ENCODE assay signal across 17 cellular contexts in the genomic region with DNA sequence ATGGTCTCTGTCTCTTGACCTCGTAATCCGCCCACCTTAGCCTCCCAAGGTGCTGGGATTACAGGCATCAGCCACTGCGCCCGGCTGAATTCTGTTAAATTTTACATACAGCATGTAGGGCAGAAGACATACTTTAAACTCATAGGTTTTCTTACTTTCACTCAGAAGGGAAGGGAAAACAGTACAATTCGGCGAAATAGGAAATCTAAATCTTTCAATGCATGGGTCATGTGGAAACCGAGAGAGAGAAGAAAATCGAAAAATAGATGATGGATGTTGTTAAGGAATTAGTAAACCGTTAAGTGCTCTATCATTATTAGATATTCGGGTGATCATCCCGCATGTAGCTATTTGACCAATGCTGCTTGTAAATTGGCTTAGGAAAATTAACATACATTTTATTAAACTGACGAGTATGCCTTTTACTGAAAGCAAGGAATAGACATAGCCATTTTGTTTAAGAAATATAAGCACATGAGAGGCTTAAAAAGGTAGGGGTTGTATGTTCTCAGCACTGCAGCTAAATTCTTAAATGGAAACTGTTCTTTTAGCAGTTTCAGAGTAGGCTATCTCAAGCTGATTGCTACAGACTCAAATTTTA.
DNase-seq lines count a peak whose midpoint lies in the region; ATAC-seq, FAIRE-seq and TF ChIP-seq lines count a peak whose summit lies in the region.
"Had no signal": no experiment of that assay in that cellular context is flagged by ENCODE, and none has a peak within 500 bp of the region (broad histone marks: within the 10 kb centered on the region; RNA-seq: fewer than 3 reads in every experiment).

No MANE protein-coding gene starts in this region.

- H3K4me3 Mint-ChIP-seq in brain, result peak overlapping the region in 3 of 5 experiments; percentile 64 to 82 (median 69)
- H3K4me3 Mint-ChIP-seq in activated T-helper 2 cell treated with anti-CD3 and anti-CD28 coated beads, Interferon-gamma antibody, Interleukin-2, Interleukin-4, amounts not matched to agents 10 μg/mL and 5 μg/mL and 100 μg/mL, durations not matched to agents 14 hours and 24 hours and 36 hours (ENCODE audit: low read depth), result no peak overlapping the region
- H3K4me3 Mint-ChIP-seq: activated CD8-positive, alpha-beta memory T cell treated with anti-CD3 and anti-CD28 coated beads, Interleukin-2, amount 10 ng/mL, durations not matched to agents 7 days and 5 days had no signal

- H3K27me3 ChIP-seq in right atrium auricular region (no peaks in the 10 kb centered on the region), mesenchymal stem cell (ENCODE audit: control insufficient read depth in 1 of 2, insufficient read depth in 1 of 2, low read length in 2 of 2) (no peaks in the 10 kb centered on the region), tibial artery (no peaks in the 10 kb centered on the region)
- H3K27me3 ChIP-seq: upper lobe of left lung had no signal

- H3K27ac ChIP-seq in right atrium auricular region (peak overlapping the region; percentile 33 to 47), mesenchymal stem cell (ENCODE audit: low read length, poor library complexity, severe bottlenecking) (no peak overlapping the region), tibial artery (no peak overlapping the region)
- H3K27ac ChIP-seq: epithelial cell of prostate, PC-9, upper lobe of left lung had no signal

- H3K4me2 ChIP-seq in mesenchymal stem cell (ENCODE audit: low read length, poor library complexity, severe bottlenecking), result no peak overlapping the region
- H3K4me2 ChIP-seq: PC-9 had no signal

- peaks cover 3% of the 10 kb centered on the region for H3K36me3 Mint-ChIP-seq in brain
- no peaks in the 10 kb centered on the region for H3K36me3 Mint-ChIP-seq in activated T-helper 2 cell treated with anti-CD3 and anti-CD28 coated beads, Interferon-gamma antibody, Interleukin-2, Interleukin-4, amounts not matched to agents 10 μg/mL and 5 μg/mL and 100 μg/mL, durations not matched to agents 14 hours and 24 hours and 36 hours (ENCODE audit: low read depth)
- H3K36me3 Mint-ChIP-seq: activated CD8-positive, alpha-beta memory T cell treated with anti-CD3 and anti-CD28 coated beads, Interleukin-2, amount 10 ng/mL, durations not matched to agents 7 days and 5 days had no signal

- H3K9me3 Mint-ChIP-seq in brain, result peaks cover 0 to 6% (median 4%) of the 10 kb centered on the region in 5 experiments
- no peaks in the 10 kb centered on the region for H3K9me3 Mint-ChIP-seq in activated T-helper 2 cell treated with anti-CD3 and anti-CD28 coated beads, Interferon-gamma antibody, Interleukin-2, Interleukin-4, amounts not matched to agents 10 μg/mL and 5 μg/mL and 100 μg/mL, durations not matched to agents 14 hours and 24 hours and 36 hours

- peaks cover 89% of the 10 kb centered on the region for H3K4me1 Mint-ChIP-seq in brain
- no peaks in the 10 kb centered on the region for H3K4me1 Mint-ChIP-seq in activated T-helper 2 cell treated with anti-CD3 and anti-CD28 coated beads, Interferon-gamma antibody, Interleukin-2, Interleukin-4, amounts not matched to agents 10 μg/mL and 5 μg/mL and 100 μg/mL, durations not matched to agents 14 hours and 24 hours and 36 hours (ENCODE audit: low read depth)

- no peak overlapping the region for H4K91ac ChIP-seq in mesenchymal stem cell (ENCODE audit: low read length)

- no peak overlapping the region for H3K14ac ChIP-seq in mesenchymal stem cell (ENCODE audit: low read length in 2 of 2)

- no peak overlapping the region for H3K4ac ChIP-seq in mesenchymal stem cell (ENCODE audit: low read depth in 1 of 2, low read length in 2 of 2)

- no peaks in the 10 kb centered on the region for H3K27me3 Mint-ChIP-seq in brain
- H3K27me3 Mint-ChIP-seq in activated T-helper 2 cell treated with anti-CD3 and anti-CD28 coated beads, Interferon-gamma antibody, Interleukin-2, Interleukin-4, amounts not matched to agents 10 μg/mL and 5 μg/mL and 100 μg/mL, durations not matched to agents 14 hours and 24 hours and 36 hours (ENCODE audit: low read depth), result no peaks in the 10 kb centered on the region
- H3K27me3 Mint-ChIP-seq: activated CD8-positive, alpha-beta memory T cell treated with anti-CD3 and anti-CD28 coated beads, Interleukin-2, amount 10 ng/mL, durations not matched to agents 7 days and 5 days had no signal

- intact Hi-C loops in Right ventricle myocardium superior (cut with DNase I) (no loop called here), tibial artery (cut with DNase I; ENCODE audit: low total_unique reads) (no loop called here)
- intact Hi-C loops in activated T-helper 2 cell treated with anti-CD3 and anti-CD28 coated beads, Interferon-gamma antibody, Interleukin-2, Interleukin-4, amounts not matched to agents 10 μg/mL and 5 μg/mL and 100 μg/mL, durations not matched to agents 14 hours and 24 hours and 36 hours (cut with micrococcal nuclease), result no loop called here

- H3K27ac Mint-ChIP-seq in brain, result peak overlapping the region; percentile 76 to 98 (median 97)
- H3K27ac Mint-ChIP-seq in activated T-helper 2 cell treated with anti-CD3 and anti-CD28 coated beads, Interferon-gamma antibody, Interleukin-2, Interleukin-4, amounts not matched to agents 10 μg/mL and 5 μg/mL and 100 μg/mL, durations not matched to agents 14 hours and 24 hours and 36 hours, result no peak overlapping the region
- H3K27ac Mint-ChIP-seq: activated CD8-positive, alpha-beta memory T cell treated with anti-CD3 and anti-CD28 coated beads, Interleukin-2, amount 10 ng/mL, durations not matched to agents 7 days and 5 days had no signal

- H3K9me3 ChIP-seq in right atrium auricular region (no peaks in the 10 kb centered on the region), mesenchymal stem cell (ENCODE audit: control insufficient read depth, low read length) (no peaks in the 10 kb centered on the region), tibial artery (no peaks in the 10 kb centered on the region)
- H3K9me3 ChIP-seq: upper lobe of left lung had no signal

- H2BK12ac ChIP-seq in mesenchymal stem cell (ENCODE audit: low read length in 2 of 2), result no peak overlapping the region

- H3K4me3 ChIP-seq in right atrium auricular region, result peak overlapping the region; percentile 9 to 28
- H3K4me3 ChIP-seq in mesenchymal stem cell (ENCODE audit: insufficient read depth in 1 of 2, low read depth in 1 of 2, low read length in 2 of 2), result peak overlapping the region in 1 of 2 experiments; percentile 65
- peak overlapping the region; percentile 6 to 15 for H3K4me3 ChIP-seq in tibial artery
- H3K4me3 ChIP-seq: PC-9, upper lobe of left lung had no signal

- no peak overlapping the region for H2AK5ac ChIP-seq in mesenchymal stem cell (ENCODE audit: low read length, severe bottlenecking)

- no peak overlapping the region for H2BK120ac ChIP-seq in mesenchymal stem cell (ENCODE audit: low read depth, low read length)

- H4K8ac ChIP-seq in mesenchymal stem cell (ENCODE audit: low read length), result no peak overlapping the region

- H3K4me1 ChIP-seq in right atrium auricular region (peaks cover 0 to 15% of the 10 kb centered on the region in 2 donors), mesenchymal stem cell (ENCODE audit: control insufficient read depth, insufficient read depth, low read depth, low read length) (peaks cover 11% of the 10 kb centered on the region), tibial artery (peaks cover 0 to 23% (median 12%) of the 10 kb centered on the region in 4 donors)

- H2BK15ac ChIP-seq in mesenchymal stem cell (ENCODE audit: low read depth, poor library complexity, severe bottlenecking), result no peak overlapping the region

- H3K79me1 ChIP-seq in mesenchymal stem cell (replicated peaks; ENCODE audit: low read length, poor library complexity, severe bottlenecking), result no peaks in the 10 kb centered on the region

- 97% methylated on average over 12 of the region's 12 CpGs for WGBS in mesenchymal stem cell

- no peak overlapping the region for H2BK5ac ChIP-seq in mesenchymal stem cell (ENCODE audit: low read depth, low read length, poor library complexity, severe bottlenecking)

- H3K9ac ChIP-seq in mesenchymal stem cell (ENCODE audit: low read length), result peak overlapping the region; percentile 67

- no peak overlapping the region for H3K18ac ChIP-seq in mesenchymal stem cell (ENCODE audit: low read depth in 1 of 2, low read length in 2 of 2)

- no peaks in the 10 kb centered on the region for H3K36me3 ChIP-seq in right atrium auricular region
- H3K36me3 ChIP-seq in mesenchymal stem cell (ENCODE audit: control insufficient read depth in 1 of 2, insufficient read depth in 2 of 2, low read depth in 1 of 2, low read length in 2 of 2), result no peaks in the 10 kb centered on the region
- no peaks in the 10 kb centered on the region for H3K36me3 ChIP-seq in tibial artery
- H3K36me3 ChIP-seq: upper lobe of left lung had no signal

- no peak overlapping the region for H3K23ac ChIP-seq in mesenchymal stem cell (ENCODE audit: low read length in 2 of 2)

- DNase-seq in right atrium auricular region (ENCODE audit: low spot score) (no peak), Right ventricle myocardium superior (no peak), mesenchymal stem cell (no peak), tibial artery (no peak), GM19239 (ENCODE audit: insufficient read length, low spot score) (no peak), NCI-H748 (lab: John Stamatoyannopoulos, UW; ENCODE audit: unreplicated experiment) (no peak)
- no peak for DNase-seq in activated T-helper 2 cell treated with anti-CD3 and anti-CD28 coated beads, Interferon-gamma antibody, Interleukin-2, Interleukin-4, amounts not matched to agents 10 μg/mL and 5 μg/mL and 100 μg/mL, durations not matched to agents 14 hours and 24 hours and 36 hours (ENCODE audit: low spot score)
- DNase-seq: activated CD8-positive, alpha-beta memory T cell treated with anti-CD3 and anti-CD28 coated beads, Interleukin-2, amount 10 ng/mL, durations not matched to agents 7 days and 5 days; activated naive CD4-positive, alpha-beta T cell treated with anti-CD3 and anti-CD28 coated beads, Interleukin-2, amount 50 U/mL, for 16 hours; NCI-H187 treated with DMSO at 0.1 percent for 48 hours; NCI-H510A; PC-9; stimulated activated CD4-positive, alpha-beta T cell treated with anti-CD3 and anti-CD28 coated beads, Interleukin-1b, Interleukin-23, amount 100 ng/mL, for 48 hours; upper lobe of left lung had no signal

- ATAC-seq in Right ventricle myocardium superior (ENCODE audit: poor library complexity), result no peak
- ATAC-seq: activated CD4-positive, CD25-positive, alpha-beta regulatory T cell treated with anti-CD3 and anti-CD28 coated beads, Interleukin-2, amount 50 U/mL, for 24 hours; activated CD8-positive, alpha-beta memory T cell treated with anti-CD3 and anti-CD28 coated beads, Interleukin-2, amount 10 ng/mL, durations not matched to agents 7 days and 5 days had no signal

- H2AFZ ChIP-seq in mesenchymal stem cell (ENCODE audit: low read depth, low read length), result no peak overlapping the region
- H2AFZ ChIP-seq: PC-9 had no signal

- no peak for FAIRE-seq in GM19239 (lab: Jason Lieb, UNC)

- TF ChIP-seq CTCF in right atrium auricular region (IDR thresholded peaks at IDR 0.05) (no peak), brain (conservative IDR thresholded peaks at IDR 0.05) (no peak), tibial artery (IDR thresholded peaks at IDR 0.05) (no peak)

Comparison
In these comparisons a context has a peak if more than half of its experiments do, and no peak if none do; other contexts are left out.
1. H3K27ac ChIP-seq: peak in right atrium auricular region (2 of 2); none in mesenchymal stem cell (single experiment) and tibial artery (0 of 2).